In the genomic region with DNA sequence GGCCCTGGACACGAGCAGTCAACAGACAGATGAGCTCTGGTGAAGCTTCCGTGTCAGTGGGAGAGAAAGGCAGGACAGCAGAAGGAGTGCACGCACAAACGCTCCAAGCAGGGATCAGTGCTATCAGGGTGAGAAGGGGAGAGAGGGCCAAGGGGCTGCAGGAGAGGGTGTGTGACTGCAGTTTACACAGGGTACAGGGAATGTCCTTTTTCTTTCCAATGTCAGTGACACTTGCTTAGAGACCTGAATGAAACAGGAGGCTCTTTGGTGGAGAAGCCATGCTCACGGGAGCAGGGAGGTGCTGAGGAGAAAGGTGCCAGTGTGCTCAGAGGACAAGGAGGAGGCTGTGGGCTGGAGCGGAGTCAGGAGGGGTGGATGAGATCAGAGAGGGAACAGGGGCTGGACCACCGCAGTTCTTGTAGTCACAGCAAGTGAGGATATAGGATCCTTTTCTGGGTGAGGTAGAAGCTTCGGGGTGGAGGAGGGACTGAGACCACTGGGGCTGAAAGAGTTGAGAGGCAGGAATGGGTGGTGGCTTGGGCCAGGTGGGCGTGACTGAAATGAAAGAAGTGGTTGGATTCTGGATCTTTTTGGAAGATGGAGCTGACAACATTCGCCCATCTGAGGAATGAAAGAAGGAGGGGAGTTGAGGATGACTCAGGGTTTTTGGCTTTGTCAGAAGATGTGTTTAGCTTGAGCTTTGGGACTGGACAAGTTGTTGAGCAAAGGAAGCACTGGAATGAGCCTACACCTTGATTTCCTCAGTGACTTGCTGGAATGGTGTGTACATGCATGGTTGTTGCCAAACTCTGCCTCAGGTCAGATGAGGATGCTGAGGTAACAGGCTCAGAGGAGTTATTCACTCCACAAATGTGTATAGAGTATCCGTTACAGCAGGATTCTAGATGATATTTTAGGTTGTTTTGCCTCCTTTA, we compare ENCODE assay signal across 1 cellular context.
TF ChIP-seq lines count a peak whose summit lies in the region.

No MANE protein-coding gene starts in this region.

TF ChIP-seq in GM23338, 12 proteins besides CTCF, POLR2A, EP300 and RAD21 (continued from another document):
- TF ChIP-seq, protein P1, sequence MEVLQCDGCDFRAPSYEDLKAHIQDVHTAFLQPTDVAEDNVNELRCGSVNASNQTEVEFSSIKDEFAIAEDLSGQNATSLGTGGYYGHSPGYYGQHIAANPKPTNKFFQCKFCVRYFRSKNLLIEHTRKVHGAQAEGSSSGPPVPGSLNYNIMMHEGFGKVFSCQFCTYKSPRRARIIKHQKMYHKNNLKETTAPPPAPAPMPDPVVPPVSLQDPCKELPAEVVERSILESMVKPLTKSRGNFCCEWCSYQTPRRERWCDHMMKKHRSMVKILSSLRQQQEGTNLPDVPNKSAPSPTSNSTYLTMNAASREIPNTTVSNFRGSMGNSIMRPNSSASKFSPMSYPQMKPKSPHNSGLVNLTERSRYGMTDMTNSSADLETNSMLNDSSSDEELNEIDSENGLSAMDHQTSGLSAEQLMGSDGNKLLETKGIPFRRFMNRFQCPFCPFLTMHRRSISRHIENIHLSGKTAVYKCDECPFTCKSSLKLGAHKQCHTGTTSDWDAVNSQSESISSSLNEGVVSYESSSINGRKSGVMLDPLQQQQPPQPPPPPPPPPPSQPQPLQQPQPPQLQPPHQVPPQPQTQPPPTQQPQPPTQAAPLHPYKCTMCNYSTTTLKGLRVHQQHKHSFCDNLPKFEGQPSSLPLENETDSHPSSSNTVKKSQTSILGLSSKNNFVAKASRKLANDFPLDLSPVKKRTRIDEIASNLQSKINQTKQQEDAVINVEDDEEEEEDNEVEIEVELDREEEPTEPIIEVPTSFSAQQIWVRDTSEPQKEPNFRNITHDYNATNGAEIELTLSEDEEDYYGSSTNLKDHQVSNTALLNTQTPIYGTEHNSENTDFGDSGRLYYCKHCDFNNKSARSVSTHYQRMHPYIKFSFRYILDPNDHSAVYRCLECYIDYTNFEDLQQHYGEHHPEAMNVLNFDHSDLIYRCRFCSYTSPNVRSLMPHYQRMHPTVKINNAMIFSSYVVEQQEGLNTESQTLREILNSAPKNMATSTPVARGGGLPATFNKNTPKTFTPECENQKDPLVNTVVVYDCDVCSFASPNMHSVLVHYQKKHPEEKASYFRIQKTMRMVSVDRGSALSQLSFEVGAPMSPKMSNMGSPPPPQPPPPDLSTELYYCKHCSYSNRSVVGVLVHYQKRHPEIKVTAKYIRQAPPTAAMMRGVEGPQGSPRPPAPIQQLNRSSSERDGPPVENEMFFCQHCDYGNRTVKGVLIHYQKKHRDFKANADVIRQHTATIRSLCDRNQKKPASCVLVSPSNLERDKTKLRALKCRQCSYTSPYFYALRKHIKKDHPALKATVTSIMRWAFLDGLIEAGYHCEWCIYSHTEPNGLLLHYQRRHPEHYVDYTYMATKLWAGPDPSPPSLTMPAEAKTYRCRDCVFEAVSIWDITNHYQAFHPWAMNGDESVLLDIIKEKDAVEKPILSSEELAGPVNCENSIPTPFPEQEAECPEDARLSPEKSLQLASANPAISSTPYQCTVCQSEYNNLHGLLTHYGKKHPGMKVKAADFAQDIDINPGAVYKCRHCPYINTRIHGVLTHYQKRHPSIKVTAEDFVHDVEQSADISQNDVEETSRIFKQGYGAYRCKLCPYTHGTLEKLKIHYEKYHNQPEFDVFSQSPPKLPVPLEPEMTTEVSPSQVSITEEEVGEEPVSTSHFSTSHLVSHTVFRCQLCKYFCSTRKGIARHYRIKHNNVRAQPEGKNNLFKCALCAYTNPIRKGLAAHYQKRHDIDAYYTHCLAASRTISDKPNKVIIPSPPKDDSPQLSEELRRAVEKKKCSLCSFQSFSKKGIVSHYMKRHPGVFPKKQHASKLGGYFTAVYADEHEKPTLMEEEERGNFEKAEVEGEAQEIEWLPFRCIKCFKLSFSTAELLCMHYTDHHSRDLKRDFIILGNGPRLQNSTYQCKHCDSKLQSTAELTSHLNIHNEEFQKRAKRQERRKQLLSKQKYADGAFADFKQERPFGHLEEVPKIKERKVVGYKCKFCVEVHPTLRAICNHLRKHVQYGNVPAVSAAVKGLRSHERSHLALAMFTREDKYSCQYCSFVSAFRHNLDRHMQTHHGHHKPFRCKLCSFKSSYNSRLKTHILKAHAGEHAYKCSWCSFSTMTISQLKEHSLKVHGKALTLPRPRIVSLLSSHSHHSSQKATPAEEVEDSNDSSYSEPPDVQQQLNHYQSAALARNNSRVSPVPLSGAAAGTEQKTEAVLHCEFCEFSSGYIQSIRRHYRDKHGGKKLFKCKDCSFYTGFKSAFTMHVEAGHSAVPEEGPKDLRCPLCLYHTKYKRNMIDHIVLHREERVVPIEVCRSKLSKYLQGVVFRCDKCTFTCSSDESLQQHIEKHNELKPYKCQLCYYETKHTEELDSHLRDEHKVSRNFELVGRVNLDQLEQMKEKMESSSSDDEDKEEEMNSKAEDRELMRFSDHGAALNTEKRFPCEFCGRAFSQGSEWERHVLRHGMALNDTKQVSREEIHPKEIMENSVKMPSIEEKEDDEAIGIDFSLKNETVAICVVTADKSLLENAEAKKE (CRISPR knock-in tag; IDR thresholded peaks at IDR 0.05), result no peak
- TF ChIP-seq ZNF331 (CRISPR knock-in tag; IDR thresholded peaks at IDR 0.05; ENCODE audit: low read depth) (no peak), ZNF114 (CRISPR knock-in tag; IDR thresholded peaks at IDR 0.05) (no peak), CREB1 (CRISPR knock-in tag; IDR thresholded peaks at IDR 0.05; ENCODE audit: low read depth) (no peak), EZH2phosphoT487 (IDR thresholded peaks at IDR 0.05; ENCODE audit: unreplicated experiment) (no peak), NANOG (IDR thresholded peaks at IDR 0.05; ENCODE audit: borderline replicate concordance) (no peak), POLR2AphosphoS5 (IDR thresholded peaks at IDR 0.05; ENCODE audit: low read depth) (no peak), JUNB (IDR thresholded peaks at IDR 0.05; ENCODE audit: unreplicated experiment) (no peak)
- TF ChIP-seq, protein P2, sequence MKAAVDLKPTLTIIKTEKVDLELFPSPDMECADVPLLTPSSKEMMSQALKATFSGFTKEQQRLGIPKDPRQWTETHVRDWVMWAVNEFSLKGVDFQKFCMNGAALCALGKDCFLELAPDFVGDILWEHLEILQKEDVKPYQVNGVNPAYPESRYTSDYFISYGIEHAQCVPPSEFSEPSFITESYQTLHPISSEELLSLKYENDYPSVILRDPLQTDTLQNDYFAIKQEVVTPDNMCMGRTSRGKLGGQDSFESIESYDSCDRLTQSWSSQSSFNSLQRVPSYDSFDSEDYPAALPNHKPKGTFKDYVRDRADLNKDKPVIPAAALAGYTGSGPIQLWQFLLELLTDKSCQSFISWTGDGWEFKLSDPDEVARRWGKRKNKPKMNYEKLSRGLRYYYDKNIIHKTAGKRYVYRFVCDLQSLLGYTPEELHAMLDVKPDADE (IDR thresholded peaks at IDR 0.05), result no peak
- TF ChIP-seq, protein P3, sequence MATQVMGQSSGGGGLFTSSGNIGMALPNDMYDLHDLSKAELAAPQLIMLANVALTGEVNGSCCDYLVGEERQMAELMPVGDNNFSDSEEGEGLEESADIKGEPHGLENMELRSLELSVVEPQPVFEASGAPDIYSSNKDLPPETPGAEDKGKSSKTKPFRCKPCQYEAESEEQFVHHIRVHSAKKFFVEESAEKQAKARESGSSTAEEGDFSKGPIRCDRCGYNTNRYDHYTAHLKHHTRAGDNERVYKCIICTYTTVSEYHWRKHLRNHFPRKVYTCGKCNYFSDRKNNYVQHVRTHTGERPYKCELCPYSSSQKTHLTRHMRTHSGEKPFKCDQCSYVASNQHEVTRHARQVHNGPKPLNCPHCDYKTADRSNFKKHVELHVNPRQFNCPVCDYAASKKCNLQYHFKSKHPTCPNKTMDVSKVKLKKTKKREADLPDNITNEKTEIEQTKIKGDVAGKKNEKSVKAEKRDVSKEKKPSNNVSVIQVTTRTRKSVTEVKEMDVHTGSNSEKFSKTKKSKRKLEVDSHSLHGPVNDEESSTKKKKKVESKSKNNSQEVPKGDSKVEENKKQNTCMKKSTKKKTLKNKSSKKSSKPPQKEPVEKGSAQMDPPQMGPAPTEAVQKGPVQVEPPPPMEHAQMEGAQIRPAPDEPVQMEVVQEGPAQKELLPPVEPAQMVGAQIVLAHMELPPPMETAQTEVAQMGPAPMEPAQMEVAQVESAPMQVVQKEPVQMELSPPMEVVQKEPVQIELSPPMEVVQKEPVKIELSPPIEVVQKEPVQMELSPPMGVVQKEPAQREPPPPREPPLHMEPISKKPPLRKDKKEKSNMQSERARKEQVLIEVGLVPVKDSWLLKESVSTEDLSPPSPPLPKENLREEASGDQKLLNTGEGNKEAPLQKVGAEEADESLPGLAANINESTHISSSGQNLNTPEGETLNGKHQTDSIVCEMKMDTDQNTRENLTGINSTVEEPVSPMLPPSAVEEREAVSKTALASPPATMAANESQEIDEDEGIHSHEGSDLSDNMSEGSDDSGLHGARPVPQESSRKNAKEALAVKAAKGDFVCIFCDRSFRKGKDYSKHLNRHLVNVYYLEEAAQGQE (IDR thresholded peaks at IDR 0.05; ENCODE audit: unreplicated experiment), result no peak
